In the genomic region with DNA sequence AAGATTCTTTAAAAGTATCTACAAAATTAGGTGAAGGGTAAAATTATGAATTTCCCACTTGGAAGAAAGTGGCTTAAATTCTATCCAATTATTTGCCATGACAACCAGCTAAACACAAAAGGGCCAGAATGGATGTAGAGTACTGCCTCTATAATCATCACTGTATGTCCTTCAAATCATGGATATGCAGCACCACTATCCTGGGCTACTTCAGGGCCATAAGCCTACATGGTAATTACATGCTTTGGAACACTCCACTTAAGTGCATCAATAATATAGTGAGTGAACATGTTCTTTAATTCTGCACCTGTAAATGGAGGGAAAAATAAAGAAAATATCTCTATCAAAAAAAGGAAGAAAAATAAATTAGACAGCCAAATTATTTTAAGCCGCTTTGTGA, we compare ENCODE assay signal across 24 cellular contexts.
DNase-seq lines count a peak whose midpoint lies in the region; ATAC-seq lines count a peak whose summit lies in the region.
"Had no signal": no experiment of that assay in that cellular context is flagged by ENCODE, and none has a peak within 500 bp of the region (broad histone marks: within the 10 kb centered on the region; RNA-seq: fewer than 3 reads in every experiment).

No MANE protein-coding gene starts in this region.

- H3K27me3 Mint-ChIP-seq in naive thymus-derived CD4-positive, alpha-beta T cell: no peaks in the 10 kb centered on the region
- H3K27me3 Mint-ChIP-seq: CD8-positive, alpha-beta memory T cell; T-cell had no signal

- H3K4me1 Mint-ChIP-seq in naive thymus-derived CD4-positive, alpha-beta T cell: no peaks in the 10 kb centered on the region
- H3K4me1 Mint-ChIP-seq: CD8-positive, alpha-beta memory T cell; T-cell had no signal

- no peaks in the 10 kb centered on the region for H3K36me3 ChIP-seq in naive thymus-derived CD4-positive, alpha-beta T cell (ENCODE audit: control insufficient read depth in 2 of 3, insufficient read depth in 3 of 3, low read length in 3 of 3)
- H3K36me3 ChIP-seq: Peyer's patch had no signal

- H3K4me3 Mint-ChIP-seq in naive thymus-derived CD4-positive, alpha-beta T cell: no peak overlapping the region
- H3K4me3 Mint-ChIP-seq: CD8-positive, alpha-beta memory T cell; T-cell had no signal

- CTCF ChIA-PET in naive thymus-derived CD4-positive, alpha-beta T cell (lab: Charles Lee): no interaction called here

- DNase-seq in DMS79 (lab: John Stamatoyannopoulos, UW) (peak; percentile 8), DMS79 treated with DMSO at 0.1 percent for 48 hours (lab: John Stamatoyannopoulos, UW) (no peak), NCI-H1436 (lab: John Stamatoyannopoulos, UW) (peak; percentile 46), NCI-H2227 (lab: John Stamatoyannopoulos, UW; ENCODE audit: unreplicated experiment) (peak; percentile 88), SK-N-DZ (ENCODE audit: low spot score) (peak; percentile 28), A172 (ENCODE audit: low spot score) (no peak)
- DNase-seq in naive thymus-derived CD4-positive, alpha-beta T cell: no peak
- DNase-seq: CD8-positive, alpha-beta memory T cell; EL; GF-D8; GOT3; HCEC 1CT; NCI-H1092 treated with DMSO at 0.1 percent for 48 hours; NCI-H2107; NCI-H345; NCI-H526; Peyer's patch; T-cell had no signal

- H3K27ac Mint-ChIP-seq in naive thymus-derived CD4-positive, alpha-beta T cell: no peak overlapping the region
- H3K27ac Mint-ChIP-seq: CD8-positive, alpha-beta memory T cell; T-cell had no signal

- no peak overlapping the region for H3K4me3 ChIP-seq in naive thymus-derived CD4-positive, alpha-beta T cell (ENCODE audit: low read length)
- H3K4me3 ChIP-seq: K562, Peyer's patch had no signal

- H3K9me3 Mint-ChIP-seq in naive thymus-derived CD4-positive, alpha-beta T cell: peaks cover 0 to 15% (median 3%) of the 10 kb centered on the region in 11 donors

- H3K9me3 ChIP-seq in naive thymus-derived CD4-positive, alpha-beta T cell (ENCODE audit: control insufficient read depth in 2 of 3, low read length in 3 of 3): no peaks in the 10 kb centered on the region
- H3K9me3 ChIP-seq: Peyer's patch had no signal

- H3K27ac ChIP-seq in naive thymus-derived CD4-positive, alpha-beta T cell (ENCODE audit: low read depth, low read length): no peak overlapping the region
- H3K27ac ChIP-seq: 22Rv1, C4-2B, HL-60, Peyer's patch had no signal

- H3K27me3 ChIP-seq in naive thymus-derived CD4-positive, alpha-beta T cell (ENCODE audit: control insufficient read depth in 2 of 2, insufficient read depth in 2 of 2, low read length in 2 of 2): no peaks in the 10 kb centered on the region
- H3K27me3 ChIP-seq: Peyer's patch had no signal

- no peak for ATAC-seq in naive thymus-derived CD4-positive, alpha-beta T cell
- no peak for ATAC-seq in GM21825 (IDR thresholded peaks at IDR 0.05; ENCODE audit: unreplicated experiment)
- ATAC-seq: HepG2, K562, T-cell had no signal

- intact Hi-C loops in naive thymus-derived CD4-positive, alpha-beta T cell (cut with micrococcal nuclease): no loop called here

- H3K4me1 ChIP-seq in naive thymus-derived CD4-positive, alpha-beta T cell (ENCODE audit: control insufficient read depth in 2 of 2, insufficient read depth in 2 of 2, low read length in 2 of 2): no peaks in the 10 kb centered on the region
- H3K4me1 ChIP-seq: Peyer's patch had no signal

- no peaks in the 10 kb centered on the region for H3K36me3 Mint-ChIP-seq in naive thymus-derived CD4-positive, alpha-beta T cell
- H3K36me3 Mint-ChIP-seq: CD8-positive, alpha-beta memory T cell; T-cell had no signal

- POLR2A ChIA-PET in naive thymus-derived CD4-positive, alpha-beta T cell (lab: Charles Lee): no interaction called here

Comparison
In these comparisons a context has a peak if more than half of its experiments do, and no peak if none do; other contexts are left out.
1. DNase-seq: peak in DMS79 (single experiment), NCI-H1436 (single experiment), NCI-H2227 (single experiment) and SK-N-DZ (single experiment); none in DMS79 treated with DMSO at 0.1 percent for 48 hours (single experiment), A172 (single experiment) and naive thymus-derived CD4-positive, alpha-beta T cell (0 of 9).